Comparison of ENCODE assay signal across 2 cellular contexts in the genomic region with DNA sequence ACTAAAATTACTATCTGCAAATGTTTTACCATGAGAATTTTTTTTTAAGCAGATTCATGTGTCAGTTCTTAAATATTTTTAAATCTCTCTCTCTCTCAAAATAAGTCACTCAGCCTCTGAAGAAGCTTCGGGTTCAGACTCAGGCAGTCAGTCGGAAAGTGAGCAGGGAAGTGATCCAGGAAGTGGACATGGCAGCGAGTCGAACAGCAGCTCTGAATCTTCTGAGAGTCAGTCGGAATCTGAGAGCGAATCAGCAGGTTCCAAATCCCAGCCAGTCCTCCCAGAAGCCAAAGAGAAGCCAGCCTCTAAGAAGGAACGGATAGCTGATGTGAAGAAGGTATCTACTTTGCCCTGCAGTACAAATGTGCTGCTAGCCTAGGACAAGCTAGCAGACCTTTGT.
TF ChIP-seq lines count a peak whose summit lies in the region.

No MANE protein-coding gene starts in this region.

TF ChIP-seq in IMR-90, 13 proteins besides CTCF, POLR2A, EP300 and RAD21:
- TF ChIP-seq CEBPB (IDR thresholded peaks at IDR 0.05; ENCODE audit: low read depth, low read length) (no peak), SMC3 (IDR thresholded peaks at IDR 0.05; ENCODE audit: low read depth, low read length) (no peak), CHD1 (IDR thresholded peaks at IDR 0.05; ENCODE audit: low read depth, low read length) (no peak), FOS (IDR thresholded peaks at IDR 0.05; ENCODE audit: low read depth, low read length) (no peak), MAFK (IDR thresholded peaks at IDR 0.05; ENCODE audit: low read depth, low read length) (no peak), RFX5 (IDR thresholded peaks at IDR 0.05; ENCODE audit: low read depth, low read length) (no peak), NFE2L2 (IDR thresholded peaks at IDR 0.05; ENCODE audit: low read depth, low read length) (no peak), BHLHE40 (IDR thresholded peaks at IDR 0.05; ENCODE audit: low read depth, low read length) (no peak), RCOR1 (IDR thresholded peaks at IDR 0.05; ENCODE audit: insufficient replicate concordance, low read length) (no peak), MXI1 (IDR thresholded peaks at IDR 0.05; ENCODE audit: borderline replicate concordance, low read depth, low read length) (no peak), MAZ (IDR thresholded peaks at IDR 0.05; ENCODE audit: borderline replicate concordance, low read depth, low read length) (no peak)
- TF ChIP-seq, protein P1, sequence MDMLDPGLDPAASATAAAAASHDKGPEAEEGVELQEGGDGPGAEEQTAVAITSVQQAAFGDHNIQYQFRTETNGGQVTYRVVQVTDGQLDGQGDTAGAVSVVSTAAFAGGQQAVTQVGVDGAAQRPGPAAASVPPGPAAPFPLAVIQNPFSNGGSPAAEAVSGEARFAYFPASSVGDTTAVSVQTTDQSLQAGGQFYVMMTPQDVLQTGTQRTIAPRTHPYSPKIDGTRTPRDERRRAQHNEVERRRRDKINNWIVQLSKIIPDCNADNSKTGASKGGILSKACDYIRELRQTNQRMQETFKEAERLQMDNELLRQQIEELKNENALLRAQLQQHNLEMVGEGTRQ (IDR thresholded peaks at IDR 0.05; ENCODE audit: low read depth, low read length) = no peak
- TF ChIP-seq, protein P2, sequence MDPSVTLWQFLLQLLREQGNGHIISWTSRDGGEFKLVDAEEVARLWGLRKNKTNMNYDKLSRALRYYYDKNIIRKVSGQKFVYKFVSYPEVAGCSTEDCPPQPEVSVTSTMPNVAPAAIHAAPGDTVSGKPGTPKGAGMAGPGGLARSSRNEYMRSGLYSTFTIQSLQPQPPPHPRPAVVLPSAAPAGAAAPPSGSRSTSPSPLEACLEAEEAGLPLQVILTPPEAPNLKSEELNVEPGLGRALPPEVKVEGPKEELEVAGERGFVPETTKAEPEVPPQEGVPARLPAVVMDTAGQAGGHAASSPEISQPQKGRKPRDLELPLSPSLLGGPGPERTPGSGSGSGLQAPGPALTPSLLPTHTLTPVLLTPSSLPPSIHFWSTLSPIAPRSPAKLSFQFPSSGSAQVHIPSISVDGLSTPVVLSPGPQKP (IDR thresholded peaks at IDR 0.05; ENCODE audit: borderline replicate concordance, low read depth, low read length) = no peak
TF ChIP-seq in IMR-90: peak in this region for 0.

TF ChIP-seq in H1, 55 proteins besides CTCF, POLR2A, EP300 and RAD21:
- TF ChIP-seq TAF7 (optimal IDR thresholded peaks at IDR 0.05; ENCODE audit: borderline replicate concordance, low read depth, low read length) (no peak), SIX5 (IDR thresholded peaks at IDR 0.05; ENCODE audit: low read depth, low read length) (no peak), KDM5A (IDR thresholded peaks at IDR 0.05; ENCODE audit: low read length) (no peak), YY1 (IDR thresholded peaks at IDR 0.05; ENCODE audit: low read depth, low read length) (no peak), SAP30 (IDR thresholded peaks at IDR 0.05; ENCODE audit: insufficient read depth, insufficient replicate concordance, low read length) (no peak), SP4 (IDR thresholded peaks at IDR 0.05; ENCODE audit: low read length) (no peak), KDM4A (IDR thresholded peaks at IDR 0.05; ENCODE audit: low read depth, low read length, severe bottlenecking) (no peak), NRF1 (IDR thresholded peaks at IDR 0.05; ENCODE audit: low read depth, low read length) (no peak), ZNF274 (IDR thresholded peaks at IDR 0.05; ENCODE audit: borderline replicate concordance, extremely low read depth, low read length) (no peak), KDM1A (IDR thresholded peaks at IDR 0.05; ENCODE audit: borderline replicate concordance, low read length) (no peak), HDAC2 (IDR thresholded peaks at IDR 0.05; ENCODE audit: borderline replicate concordance in 1 of 2, low read depth in 2 of 2, low read length in 2 of 2) (no peak)
- TF ChIP-seq, protein P3, sequence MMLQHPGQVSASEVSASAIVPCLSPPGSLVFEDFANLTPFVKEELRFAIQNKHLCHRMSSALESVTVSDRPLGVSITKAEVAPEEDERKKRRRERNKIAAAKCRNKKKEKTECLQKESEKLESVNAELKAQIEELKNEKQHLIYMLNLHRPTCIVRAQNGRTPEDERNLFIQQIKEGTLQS (IDR thresholded peaks at IDR 0.05; ENCODE audit: insufficient read depth, low read depth, low read length) = no peak
